In genomic region chr6:66226099-66226498, GRCh38 we compare ENCODE assay signal across 14 cellular contexts.
A peak's percentile ranks its signal among the peaks of the same experiment; 100 is the strongest.
DNase-seq lines count a peak whose midpoint lies in the region; ATAC-seq and TF ChIP-seq lines count a peak whose summit lies in the region.
"Had no signal": no experiment of that assay in that cellular context is flagged by ENCODE, and none has a peak within 500 bp of the region (broad histone marks: within the 10 kb centered on the region; RNA-seq: fewer than 3 reads in every experiment).

No MANE protein-coding gene starts in this region.

- intact Hi-C loops in Right ventricle myocardium inferior (cut with DNase I) (no loop called here), left cardiac atrium (cut with DNase I) (no loop called here)

- no peak overlapping the region for H3K4me3 ChIP-seq in fibroblast of mammary gland (ENCODE audit: control insufficient read depth, low read depth, low read length)
- H3K4me3 ChIP-seq: pancreas, transverse colon had no signal

- ATAC-seq in Right ventricle myocardium inferior (peak; percentile 56), left cardiac atrium (no peak), HG02970 (IDR thresholded peaks at IDR 0.05; ENCODE audit: low FRiP score, unreplicated experiment) (no peak), HG02623 (IDR thresholded peaks at IDR 0.05; ENCODE audit: unreplicated experiment) (no peak), GM18858 (IDR thresholded peaks at IDR 0.05; ENCODE audit: unreplicated experiment) (no peak)
- ATAC-seq: pancreas had no signal

- DNase-seq in Right ventricle myocardium inferior (ENCODE audit: missing footprints): no peak
- no peak for DNase-seq in left cardiac atrium
- DNase-seq in NCI-H2171 treated with DMSO at 0.1 percent for 48 hours (lab: John Stamatoyannopoulos, UW): peak; percentile 62
- peak; percentile 8 for DNase-seq in fibroblast of mammary gland (ENCODE audit: low read depth)
- no peak for DNase-seq in GM19240 (ENCODE audit: insufficient read length, low spot score)
- DNase-seq: activated B cell treated with CpG ODN at 0.5 μM for 24 hours; activated naive CD8-positive, alpha-beta T cell treated with anti-CD3 and anti-CD28 coated beads, Interleukin-2, amount 10 ng/mL, durations not matched to agents 7 days and 5 days; H7; mesendoderm; pancreas; transverse colon had no signal

- no peak for TF ChIP-seq CTCF in fibroblast of mammary gland (conservative IDR thresholded peaks at IDR 0.05; ENCODE audit: control insufficient read depth, insufficient read depth, low read depth, low read length)

Comparison
In these comparisons a context has a peak if more than half of its experiments do, and no peak if none do; other contexts are left out.
1. DNase-seq: peak in NCI-H2171 treated with DMSO at 0.1 percent for 48 hours (single experiment) and fibroblast of mammary gland (single experiment); none in Right ventricle myocardium inferior (single experiment), left cardiac atrium (single experiment) and GM19240 (single experiment).